ENCODE assay signal across 14 cellular contexts in genomic region chr10:86342111-86342863, GRCh38. TPM values are rescaled to one million over a fixed set of nuclear protein-coding genes. Genes with fewer than 3 reads are reported as not detected.
"Had no signal": no experiment of that assay in that cellular context is flagged by ENCODE, and none has a peak within 500 bp of the region (broad histone marks: within the 10 kb centered on the region; RNA-seq: fewer than 3 reads in every experiment).

No MANE protein-coding gene starts in this region.

- H3K27me3 ChIP-seq: body of pancreas, pancreas, tibial nerve had no signal

- H3K36me3 Mint-ChIP-seq: activated naive CD4-positive, alpha-beta T cell treated with anti-CD3 and anti-CD28 coated beads, Interleukin-2, amount 50 U/mL, for 24 hours; memory B cell; stimulated activated memory B cell treated with anti-CD40 and anti-IgM and Interleukin-4, amounts not matched to agents 10 μg/mL and 1 μg/mL and 100 μg/mL, for 72 hours had no signal

- H3K27me3 Mint-ChIP-seq: activated naive CD4-positive, alpha-beta T cell treated with anti-CD3 and anti-CD28 coated beads, Interleukin-2, amount 50 U/mL, for 24 hours had no signal

- H3K9me3 Mint-ChIP-seq: activated CD4-positive, alpha-beta memory T cell treated with anti-CD3 and anti-CD28 coated beads, Interleukin-2, amount 10 ng/mL, durations not matched to agents 7 days and 5 days; activated naive CD4-positive, alpha-beta T cell treated with anti-CD3 and anti-CD28 coated beads, Interleukin-2, amount 50 U/mL, for 24 hours; activated T-helper 2 cell treated with anti-CD3 and anti-CD28 coated beads, Interferon-gamma antibody, Interleukin-2, Interleukin-4, amounts not matched to agents 10 μg/mL and 5 μg/mL and 100 μg/mL, durations not matched to agents 14 hours and 24 hours and 36 hours; memory B cell; stimulated activated memory B cell treated with anti-CD40 and anti-IgM and Interleukin-4, amounts not matched to agents 10 μg/mL and 1 μg/mL and 100 μg/mL, for 72 hours had no signal

- H3K27ac Mint-ChIP-seq: activated CD4-positive, alpha-beta memory T cell treated with anti-CD3 and anti-CD28 coated beads, Interleukin-2, amount 10 ng/mL, durations not matched to agents 7 days and 5 days; activated naive CD4-positive, alpha-beta T cell treated with anti-CD3 and anti-CD28 coated beads, Interleukin-2, amount 50 U/mL, for 24 hours; activated T-helper 2 cell treated with anti-CD3 and anti-CD28 coated beads, Interferon-gamma antibody, Interleukin-2, Interleukin-4, amounts not matched to agents 10 μg/mL and 5 μg/mL and 100 μg/mL, durations not matched to agents 14 hours and 24 hours and 36 hours; memory B cell; stimulated activated memory B cell treated with anti-CD40 and anti-IgM and Interleukin-4, amounts not matched to agents 10 μg/mL and 1 μg/mL and 100 μg/mL, for 72 hours had no signal

- H3K27ac ChIP-seq: body of pancreas, pancreas, tibial nerve had no signal

- H3K36me3 ChIP-seq: pancreas, tibial nerve had no signal

- DNase-seq: activated CD4-positive, alpha-beta memory T cell treated with anti-CD3 and anti-CD28 coated beads, Interleukin-2, amount 10 ng/mL, durations not matched to agents 7 days and 5 days; activated CD4-positive, CD25-positive, alpha-beta regulatory T cell treated with anti-CD3 and anti-CD28 coated beads, Interleukin-2, amount 50 U/mL, for 72 hours; dermis blood vessel endothelial cell; left colon; small intestine; stimulated activated CD4-positive, alpha-beta T cell treated with anti-CD3 and anti-CD28 coated beads, Interleukin-1b, Interleukin-23, amount 100 ng/mL, for 48 hours had no signal

- H3K4me1 ChIP-seq: body of pancreas, pancreas had no signal

- H3K9me3 ChIP-seq: body of pancreas, pancreas, tibial nerve had no signal

- H3K4me3 ChIP-seq: body of pancreas, pancreas, tibial nerve had no signal

- H3K4me3 Mint-ChIP-seq: activated CD4-positive, alpha-beta memory T cell treated with anti-CD3 and anti-CD28 coated beads, Interleukin-2, amount 10 ng/mL, durations not matched to agents 7 days and 5 days; activated naive CD4-positive, alpha-beta T cell treated with anti-CD3 and anti-CD28 coated beads, Interleukin-2, amount 50 U/mL, for 24 hours; memory B cell; stimulated activated memory B cell treated with anti-CD40 and anti-IgM and Interleukin-4, amounts not matched to agents 10 μg/mL and 1 μg/mL and 100 μg/mL, for 72 hours had no signal

- H3K4me1 Mint-ChIP-seq: activated CD4-positive, alpha-beta memory T cell treated with anti-CD3 and anti-CD28 coated beads, Interleukin-2, amount 10 ng/mL, durations not matched to agents 7 days and 5 days; activated naive CD4-positive, alpha-beta T cell treated with anti-CD3 and anti-CD28 coated beads, Interleukin-2, amount 50 U/mL, for 24 hours; memory B cell; stimulated activated memory B cell treated with anti-CD40 and anti-IgM and Interleukin-4, amounts not matched to agents 10 μg/mL and 1 μg/mL and 100 μg/mL, for 72 hours had no signal

RNA-seq across cellular contexts. Expression of gene GRID1, which starts 24.3 kb away (rescaled TPM):
- total RNA-seq: activated CD4-positive, alpha-beta memory T cell treated with anti-CD3 and anti-CD28 coated beads, Interleukin-2, amount 10 ng/mL, durations not matched to agents 7 days and 5 days; activated T-helper 2 cell treated with anti-CD3 and anti-CD28 coated beads, Interferon-gamma antibody, Interleukin-2, Interleukin-4, amounts not matched to agents 10 μg/mL and 5 μg/mL and 100 μg/mL, durations not matched to agents 14 hours and 24 hours and 36 hours; dermis blood vessel endothelial cell; T-helper 2 cell treated with Interferon-gamma antibody and Interleukin-4, amounts not matched to agents 100 ng/mL and 5 ng/mL, for 36 hours had no signal
